ENCODE assay signal across 28 cellular contexts in genomic region chr6:158501638-158502592, GRCh38.
"Had no signal": no experiment of that assay in that cellular context is flagged by ENCODE, and none has a peak within 500 bp of the region (broad histone marks: within the 10 kb centered on the region; RNA-seq: fewer than 3 reads in every experiment).

No MANE protein-coding gene starts in this region.

- H3K27ac ChIP-seq: cardiac muscle cell, left ventricle myocardium inferior, neutrophil, pancreas, psoas muscle, stomach, testis, vagina had no signal

- H3K4me3 Mint-ChIP-seq: activated B cell treated with CpG ODN at 0.5 μM for 24 hours; activated CD4-positive, alpha-beta T cell treated with anti-CD3 and anti-CD28 coated beads for 36 hours; activated naive CD4-positive, alpha-beta T cell treated with anti-CD3 and anti-CD28 coated beads for 36 hours; activated naive CD8-positive, alpha-beta T cell treated with anti-CD3 and anti-CD28 coated beads, Interleukin-2, amount 10 ng/mL, durations not matched to agents 7 days and 5 days; activated T-cell treated with anti-CD3 and anti-CD28 coated beads, Interleukin-2, amount 50 U/mL, for 72 hours; dendritic cell treated with granulocyte-macrophage colony-stimulating factor and Interleukin-4, amounts not matched to agents 40 ng/mL and 50 ng/mL, for 4 days; natural killer cell treated with Interleukin-12 subunit alpha and Interleukin-12 subunit beta and Interleukin-15 and Interleukin-18, amount 100 ng/mL, for 72 hours had no signal

- H3K4me1 ChIP-seq: left ventricle myocardium inferior, psoas muscle, stomach, testis had no signal

- ATAC-seq: activated CD4-positive, alpha-beta T cell treated with anti-CD3 and anti-CD28 coated beads for 36 hours; activated T-cell treated with anti-CD3 and anti-CD28 coated beads, Interleukin-2, amount 50 U/mL, for 72 hours; esophagus mucosa; pancreas; psoas muscle had no signal

- H3K36me3 Mint-ChIP-seq: activated naive CD8-positive, alpha-beta T cell treated with anti-CD3 and anti-CD28 coated beads, Interleukin-2, amount 10 ng/mL, durations not matched to agents 7 days and 5 days had no signal

- H3K27me3 ChIP-seq: cardiac muscle cell, neutrophil, pancreas, stomach, testis, vagina had no signal

- H3K36me3 ChIP-seq: neutrophil had no signal

- H3K27ac Mint-ChIP-seq: activated B cell treated with CpG ODN at 0.5 μM for 24 hours; activated CD4-positive, alpha-beta T cell treated with anti-CD3 and anti-CD28 coated beads for 36 hours; activated naive CD4-positive, alpha-beta T cell treated with anti-CD3 and anti-CD28 coated beads for 36 hours; activated naive CD8-positive, alpha-beta T cell treated with anti-CD3 and anti-CD28 coated beads, Interleukin-2, amount 10 ng/mL, durations not matched to agents 7 days and 5 days; activated T-cell treated with anti-CD3 and anti-CD28 coated beads, Interleukin-2, amount 50 U/mL, for 72 hours; dendritic cell treated with granulocyte-macrophage colony-stimulating factor and Interleukin-4, amounts not matched to agents 40 ng/mL and 50 ng/mL, for 4 days; natural killer cell treated with Interleukin-12 subunit alpha and Interleukin-12 subunit beta and Interleukin-15 and Interleukin-18, amount 100 ng/mL, for 72 hours had no signal

- H3K9me3 ChIP-seq: left ventricle myocardium inferior, neutrophil, pancreas, psoas muscle, stomach, testis, vagina had no signal

- DNase-seq: activated B cell treated with CpG ODN at 0.5 μM for 24 hours; activated CD4-positive, alpha-beta T cell treated with anti-CD3 and anti-CD28 coated beads for 36 hours; activated CD4-positive, alpha-beta T cell treated with anti-CD3 and anti-CD28 coated beads, Interleukin-2, amount 50 U/mL, for 4 hours; activated CD8-positive, alpha-beta memory T cell treated with anti-CD3 and anti-CD28 coated beads for 24 hours; activated effector memory CD4-positive, alpha-beta T cell treated with Interleukin-2 at 50 U/mL for 16 hours; activated naive CD4-positive, alpha-beta T cell treated with anti-CD3 and anti-CD28 coated beads for 36 hours; activated naive CD8-positive, alpha-beta T cell treated with anti-CD3 and anti-CD28 coated beads, Interleukin-2, amount 10 ng/mL, durations not matched to agents 7 days and 5 days; activated T-cell treated with anti-CD3 and anti-CD28 coated beads, Interleukin-2, amount 50 U/mL, for 72 hours; amniotic stem cell; effector CD8-positive, alpha-beta T cell; hippocampal formation; kidney glomerular epithelial cell; left ventricle myocardium inferior; psoas muscle; right cardiac atrium; stimulated activated CD4-positive, alpha-beta T cell treated with anti-CD3 and anti-CD28 coated beads, Interleukin-12 subunit alpha, Interleukin-12 subunit beta, amount 100 ng/mL, for 4 hours; stimulated activated CD4-positive, alpha-beta T cell treated with anti-CD3 and anti-CD28 coated beads, Interleukin-4, amount 100 ng/mL, for 4 hours; stomach; T-helper 9 cell; testis; trophoblast cell had no signal

- H3K27me3 Mint-ChIP-seq: activated B cell treated with CpG ODN at 0.5 μM for 24 hours; activated CD4-positive, alpha-beta T cell treated with anti-CD3 and anti-CD28 coated beads for 36 hours; activated naive CD8-positive, alpha-beta T cell treated with anti-CD3 and anti-CD28 coated beads, Interleukin-2, amount 10 ng/mL, durations not matched to agents 7 days and 5 days; dendritic cell treated with granulocyte-macrophage colony-stimulating factor and Interleukin-4, amounts not matched to agents 40 ng/mL and 50 ng/mL, for 4 days; natural killer cell treated with Interleukin-12 subunit alpha and Interleukin-12 subunit beta and Interleukin-15 and Interleukin-18, amount 100 ng/mL, for 72 hours had no signal

- H3K4me3 ChIP-seq: cardiac muscle cell, left ventricle myocardium inferior, pancreas, psoas muscle, stomach, testis, vagina had no signal

- H3K4me1 Mint-ChIP-seq: activated CD4-positive, alpha-beta T cell treated with anti-CD3 and anti-CD28 coated beads for 36 hours; activated naive CD8-positive, alpha-beta T cell treated with anti-CD3 and anti-CD28 coated beads, Interleukin-2, amount 10 ng/mL, durations not matched to agents 7 days and 5 days had no signal

- H3K9me3 Mint-ChIP-seq: activated B cell treated with CpG ODN at 0.5 μM for 24 hours; activated naive CD4-positive, alpha-beta T cell treated with anti-CD3 and anti-CD28 coated beads for 36 hours; activated naive CD8-positive, alpha-beta T cell treated with anti-CD3 and anti-CD28 coated beads, Interleukin-2, amount 10 ng/mL, durations not matched to agents 7 days and 5 days; activated T-cell treated with anti-CD3 and anti-CD28 coated beads, Interleukin-2, amount 50 U/mL, for 72 hours; dendritic cell treated with granulocyte-macrophage colony-stimulating factor and Interleukin-4, amounts not matched to agents 40 ng/mL and 50 ng/mL, for 4 days; natural killer cell treated with Interleukin-12 subunit alpha and Interleukin-12 subunit beta and Interleukin-15 and Interleukin-18, amount 100 ng/mL, for 72 hours had no signal
